In genomic region chrX:69163936-69164741, GRCh38 we compare ENCODE assay signal across 8 cellular contexts. TPM values are rescaled to one million over a fixed set of nuclear protein-coding genes. Genes with fewer than 3 reads are reported as not detected.
DNase-seq lines count a peak whose midpoint lies in the region; ATAC-seq and TF ChIP-seq lines count a peak whose summit lies in the region.

No MANE protein-coding gene starts in this region.

- intact Hi-C loops in left colon (cut with DNase I, micrococcal nuclease) = no loop called here

- H3K9me3 Mint-ChIP-seq in WTC11 = peaks cover 6% of the 10 kb centered on the region

- CTCF ChIA-PET in WTC11 (lab: Charles Lee) = interaction anchor here (1.7 kb wide), 1 partner anchor 70 kb away, joined by 6 read pairs; no protein-coding TSS in a partner anchor

- POLR2A ChIA-PET in WTC11 (lab: Charles Lee) = no interaction called here

- H3K27me3 Mint-ChIP-seq in WTC11 (ENCODE audit: low read depth) = no peaks in the 10 kb centered on the region

- TF ChIP-seq CTCF in WTC11 (IDR thresholded peaks at IDR 0.05) = no peak

- peak overlapping the region; percentile 48 for H3K27ac Mint-ChIP-seq in WTC11

- ATAC-seq in HG03571 (IDR thresholded peaks at IDR 0.05; ENCODE audit: unreplicated experiment) (peak; percentile 43), WTC11 (peak; percentile 88), left colon (peak; percentile 75)

- peaks cover 36% of the 10 kb centered on the region for H3K4me1 Mint-ChIP-seq in WTC11

- peak; percentile 63 for DNase-seq in DMS53 (lab: John Stamatoyannopoulos, UW)
- DNase-seq in DMS53 treated with DMSO at 0.1 percent for 48 hours (lab: John Stamatoyannopoulos, UW; ENCODE audit: unreplicated experiment) = no peak
- peak; percentile 28 for DNase-seq in WTC11 (ENCODE audit: low spot score)
- DNase-seq in central memory CD4-positive, alpha-beta T cell = peak; percentile 62
- DNase-seq in left colon = peak; percentile 44 to 47
- peak; percentile 40 for DNase-seq in stimulated activated CD4-positive, alpha-beta T cell treated with anti-CD3 and anti-CD28 coated beads, Interleukin-4, amount 100 ng/mL, for 1 hour
- DNase-seq in H4 (ENCODE audit: low spot score) = no peak

- peak overlapping the region; percentile 75 for H3K4me3 Mint-ChIP-seq in WTC11

- peaks cover 22% of the 10 kb centered on the region for H3K36me3 Mint-ChIP-seq in WTC11

TF ChIP-seq in WTC11, 78 proteins besides CTCF, POLR2A, EP300 and RAD21:
- no peak for TF ChIP-seq ETV6 (CRISPR knock-in tag; IDR thresholded peaks at IDR 0.05)
- no peak for TF ChIP-seq NFE2L1 (CRISPR knock-in tag; IDR thresholded peaks at IDR 0.05)
- TF ChIP-seq CDX4 (CRISPR knock-in tag; IDR thresholded peaks at IDR 0.05; ENCODE audit: borderline replicate concordance) = no peak
- no peak for TF ChIP-seq TEAD4 (CRISPR knock-in tag; IDR thresholded peaks at IDR 0.05)
- TF ChIP-seq HMGA2 (CRISPR knock-in tag; IDR thresholded peaks at IDR 0.05) = no peak
- TF ChIP-seq JUN (CRISPR knock-in tag; IDR thresholded peaks at IDR 0.05) = no peak
- TF ChIP-seq E2F1 (CRISPR knock-in tag; IDR thresholded peaks at IDR 0.05) = no peak
- no peak for TF ChIP-seq SP1 (CRISPR knock-in tag; conservative IDR thresholded peaks at IDR 0.05)

RNA-seq across cellular contexts. Expression of gene PJA1, which starts 1.1 kb away (rescaled TPM):
- 37.9 to 43.1 TPM (median 39.9 TPM) in 3 replicates for total RNA-seq in WTC11 (2021)
- total RNA-seq in left colon = 1 to 10 TPM; 5.8 to 6.7 TPM
- total RNA-seq in H4 (2014; rRNA removed; shearing (Covaris generic)) = 30.6 and 36.4 TPM in 2 replicates

Comparison
In these comparisons a context has a peak if more than half of its experiments do, and no peak if none do; other contexts are left out.
1. DNase-seq: peak in DMS53 (single experiment), WTC11 (single experiment), central memory CD4-positive, alpha-beta T cell (single experiment), left colon (2 of 2) and stimulated activated CD4-positive, alpha-beta T cell treated with anti-CD3 and anti-CD28 coated beads, Interleukin-4, amount 100 ng/mL, for 1 hour (single experiment); none in DMS53 treated with DMSO at 0.1 percent for 48 hours (single experiment) and H4 (single experiment).
2. Peak in every context shown above with its lines, with median percentiles within 50 percentile points of each other: ATAC-seq.